1 cellular context compared by ENCODE assay signal in genomic region chr22:41576877-41577276, GRCh38.
TF ChIP-seq lines count a peak whose summit lies in the region.

No MANE protein-coding gene starts in this region.

TF ChIP-seq in HepG2, 621 proteins besides CTCF, POLR2A, EP300 and RAD21 (continued from another document and continues in another):
- TF ChIP-seq U2AF2 (IDR thresholded peaks at IDR 0.05; ENCODE audit: low read depth, low read length) (no peak), ZNF556 (CRISPR knock-in tag; IDR thresholded peaks at IDR 0.05; ENCODE audit: borderline replicate concordance) (no peak; the same call in 1 of the 2 replicates), CREB3 (CRISPR knock-in tag; IDR thresholded peaks at IDR 0.05) (no peak), MLX (CRISPR knock-in tag; IDR thresholded peaks at IDR 0.05) (no peak), SIN3A (IDR thresholded peaks at IDR 0.05; ENCODE audit: borderline replicate concordance, low read depth, low read length) (no peak), TEAD2 (CRISPR knock-in tag; IDR thresholded peaks at IDR 0.05) (no peak), ZNF335 (CRISPR knock-in tag; IDR thresholded peaks at IDR 0.05) (no peak), PREB (CRISPR knock-in tag; IDR thresholded peaks at IDR 0.05) (no peak), ZFP37 (CRISPR knock-in tag; IDR thresholded peaks at IDR 0.05; ENCODE audit: borderline replicate concordance) (0 out of 2 replicates have a peak, but pooled peaks have one; percentile 59), ZNF883 (CRISPR knock-in tag; IDR thresholded peaks at IDR 0.05; ENCODE audit: not compliant biosample characterization) (no peak), ZNF256 (CRISPR knock-in tag; conservative IDR thresholded peaks at IDR 0.05) (no peak), POGZ (CRISPR knock-in tag; IDR thresholded peaks at IDR 0.05) (no peak), SUZ12 (IDR thresholded peaks at IDR 0.05; ENCODE audit: low read depth, low read length) (no peak), ZNF747 (CRISPR knock-in tag; IDR thresholded peaks at IDR 0.05; ENCODE audit: borderline replicate concordance) (no peak), TOPORS (CRISPR knock-in tag; IDR thresholded peaks at IDR 0.05) (0 out of 2 replicates have a peak, but pooled peaks have one; percentile 24), ZBTB14 (CRISPR knock-in tag; IDR thresholded peaks at IDR 0.05) (no peak), HDAC2 (CRISPR knock-in tag; IDR thresholded peaks at IDR 0.05) (peak; percentile 32; the same call in 1 of the 2 replicates), HIVEP1 (CRISPR knock-in tag; IDR thresholded peaks at IDR 0.05) (no peak), ZNF343 (CRISPR knock-in tag; IDR thresholded peaks at IDR 0.05) (no peak), ZMAT3 (CRISPR knock-in tag; conservative IDR thresholded peaks at IDR 0.05) (0 out of 2 replicates have a peak, but pooled peaks have one; percentile 55), ZNF574 (CRISPR knock-in tag; IDR thresholded peaks at IDR 0.05) (peak; percentile 67), ZNF609 (CRISPR knock-in tag; IDR thresholded peaks at IDR 0.05; ENCODE audit: borderline replicate concordance) (no peak), ZNF124 (CRISPR knock-in tag; IDR thresholded peaks at IDR 0.05) (no peak), MTA3 (CRISPR knock-in tag; IDR thresholded peaks at IDR 0.05) (no peak), ZNF281 (CRISPR knock-in tag; IDR thresholded peaks at IDR 0.05; ENCODE audit: borderline replicate concordance) (no peak), ARID3A (IDR thresholded peaks at IDR 0.05; ENCODE audit: low read depth, low read length) (no peak), ZNF557 (CRISPR knock-in tag; IDR thresholded peaks at IDR 0.05) (no peak), RFX3 (CRISPR knock-in tag; IDR thresholded peaks at IDR 0.05) (no peak), SALL1 (CRISPR knock-in tag; IDR thresholded peaks at IDR 0.05) (peak; percentile 57; the same call in 1 of the 2 replicates), TERF1 (CRISPR knock-in tag; IDR thresholded peaks at IDR 0.05) (no peak), ZNF430 (CRISPR knock-in tag; IDR thresholded peaks at IDR 0.05) (no peak), KDM3A (CRISPR knock-in tag; IDR thresholded peaks at IDR 0.05; ENCODE audit: low read depth) (peak; percentile 54; the same call in 1 of the 2 replicates), ZNF816 (CRISPR knock-in tag; IDR thresholded peaks at IDR 0.05; ENCODE audit: borderline replicate concordance) (no peak), KLF16 (CRISPR knock-in tag; IDR thresholded peaks at IDR 0.05) (0 out of 4 replicates have a peak, but pooled peaks of 1 of the 2 experiments have one; percentile 35), BHLHE40 (IDR thresholded peaks at IDR 0.05; ENCODE audit: low read length) (no peak), RBFOX2 (IDR thresholded peaks at IDR 0.05; ENCODE audit: low read depth, low read length) (no peak), TRAFD1 (CRISPR knock-in tag; IDR thresholded peaks at IDR 0.05; ENCODE audit: borderline replicate concordance) (no peak), ZNF296 (CRISPR knock-in tag; conservative IDR thresholded peaks at IDR 0.05) (no peak), NR3C1 (CRISPR knock-in tag; IDR thresholded peaks at IDR 0.05) (no peak), PHF21A (CRISPR knock-in tag; IDR thresholded peaks at IDR 0.05) (no peak), ZNF225 (CRISPR knock-in tag; IDR thresholded peaks at IDR 0.05) (no peak), JARID2 (CRISPR knock-in tag; IDR thresholded peaks at IDR 0.05; ENCODE audit: insufficient replicate concordance) (no peak), ZFAT (CRISPR knock-in tag; conservative IDR thresholded peaks at IDR 0.05) (no peak), ZNF709 (CRISPR knock-in tag; IDR thresholded peaks at IDR 0.05) (no peak), CCAR2 (optimal IDR thresholded peaks at IDR 0.05; ENCODE audit: low read depth, low read length) (no peak), HCFC1 (IDR thresholded peaks at IDR 0.05; ENCODE audit: low read depth, low read length) (no peak), STAT5B (CRISPR knock-in tag; IDR thresholded peaks at IDR 0.05) (no peak), ZNF30 (CRISPR knock-in tag; IDR thresholded peaks at IDR 0.05) (no peak), JUND (CRISPR knock-in tag; IDR thresholded peaks at IDR 0.05) (no peak), GZF1 (CRISPR knock-in tag; IDR thresholded peaks at IDR 0.05) (no peak)
